In genomic region chr4:105990933-105991332, GRCh38 we compare ENCODE assay signal across 8 cellular contexts.
A peak's percentile ranks its signal among the peaks of the same experiment; 100 is the strongest.
DNase-seq lines count a peak whose midpoint lies in the region; ATAC-seq and TF ChIP-seq lines count a peak whose summit lies in the region.

No MANE protein-coding gene starts in this region.

- H3K4me3 ChIP-seq in left ventricle myocardium inferior (no peak overlapping the region), skeletal muscle satellite cell (ENCODE audit: low read length) (no peak overlapping the region)

- no peaks in the 10 kb centered on the region for H3K9me3 ChIP-seq in left ventricle myocardium inferior (replicated peaks)
- no peaks in the 10 kb centered on the region for H3K9me3 ChIP-seq in skeletal muscle satellite cell (replicated peaks; ENCODE audit: low read length)

- POLR2A ChIA-PET in naive thymus-derived CD8-positive, alpha-beta T cell (lab: Charles Lee) = no interaction called here
- POLR2A ChIA-PET in GM10248 (lab: Yijun Ruan, JAX) = no interaction called here

- H3K4me1 ChIP-seq in left ventricle myocardium inferior (peaks cover 33% of the 10 kb centered on the region), skeletal muscle satellite cell (ENCODE audit: control insufficient read depth, insufficient read depth, low read length) (peaks cover 25% of the 10 kb centered on the region)

- DNase-seq in HCEC 1CT (peak; percentile 60), anterior cingulate cortex (lab: John Stamatoyannopoulos, UW) (peak in 50 of 58 donors; percentile 3 to 72 (median 39)), left ventricle myocardium inferior (peak; percentile 85), GM10248 (ENCODE audit: extremely low spot score) (no peak), NCI-H82 treated with DMSO at 0.1 percent for 48 hours (lab: John Stamatoyannopoulos, UW; ENCODE audit: unreplicated experiment) (no peak)
- DNase-seq in naive thymus-derived CD8-positive, alpha-beta T cell = no peak
- no peak for DNase-seq in stimulated activated CD4-positive, alpha-beta T cell treated with anti-CD3 and anti-CD28 coated beads, Interleukin-12 subunit alpha, Interleukin-12 subunit beta, amount 100 ng/mL, for 4 hours

- H3K27me3 ChIP-seq in left ventricle myocardium inferior (ENCODE audit: low read depth) (no peaks in the 10 kb centered on the region), skeletal muscle satellite cell (ENCODE audit: control insufficient read depth, insufficient read depth, low read length) (no peaks in the 10 kb centered on the region)

- no peaks in the 10 kb centered on the region for H3K4me1 Mint-ChIP-seq in naive thymus-derived CD8-positive, alpha-beta T cell

- H3K36me3 Mint-ChIP-seq in naive thymus-derived CD8-positive, alpha-beta T cell = no peaks in the 10 kb centered on the region

- no peak overlapping the region for H3K4me3 Mint-ChIP-seq in naive thymus-derived CD8-positive, alpha-beta T cell

- peaks cover 0 to 27% (median 7%) of the 10 kb centered on the region in 9 donors for H3K9me3 Mint-ChIP-seq in naive thymus-derived CD8-positive, alpha-beta T cell

- ATAC-seq in naive thymus-derived CD8-positive, alpha-beta T cell = no peak

- no peak overlapping the region for H3K4me2 ChIP-seq in skeletal muscle satellite cell (ENCODE audit: low read length)

- no peak overlapping the region for H3K27ac Mint-ChIP-seq in naive thymus-derived CD8-positive, alpha-beta T cell

- CTCF ChIA-PET in GM10248 (lab: Yijun Ruan, JAX) = interaction anchor here (1.4 kb wide), 1 partner anchor 11 kb away, joined by 3 read pairs; no protein-coding TSS in a partner anchor

- peak overlapping the region; percentile 76 for H3K27ac ChIP-seq in left ventricle myocardium inferior (replicated peaks)

- H3K27me3 Mint-ChIP-seq in naive thymus-derived CD8-positive, alpha-beta T cell = peaks cover 0 to 2% (median 0%) of the 10 kb centered on the region in 5 donors

- H3K36me3 ChIP-seq in left ventricle myocardium inferior (no peaks in the 10 kb centered on the region), skeletal muscle satellite cell (ENCODE audit: insufficient read depth, low read length) (no peaks in the 10 kb centered on the region)

- TF ChIP-seq CTCF in left ventricle myocardium inferior (IDR thresholded peaks at IDR 0.05; ENCODE audit: borderline replicate concordance) (no peak), GM10248 (IDR thresholded peaks at IDR 0.05; ENCODE audit: control extremely low read depth, extremely low read depth, low read depth, missing control alignments) (no peak)

- intact Hi-C loops in left ventricle myocardium inferior (cut with micrococcal nuclease) = no loop called here

- H3K9ac ChIP-seq in skeletal muscle satellite cell (ENCODE audit: low read depth, low read length) = peak overlapping the region; percentile 48

Comparison
In these comparisons a context has a peak if more than half of its experiments do, and no peak if none do; other contexts are left out.
1. DNase-seq: peak in HCEC 1CT (single experiment), anterior cingulate cortex (50 of 58) and left ventricle myocardium inferior (single experiment); none in naive thymus-derived CD8-positive, alpha-beta T cell (0 of 10), GM10248 (single experiment), stimulated activated CD4-positive, alpha-beta T cell treated with anti-CD3 and anti-CD28 coated beads, Interleukin-12 subunit alpha, Interleukin-12 subunit beta, amount 100 ng/mL, for 4 hours (single experiment) and NCI-H82 treated with DMSO at 0.1 percent for 48 hours (single experiment).